8 cellular contexts compared by ENCODE assay signal in genomic region chr7:104982308-104982755, GRCh38. TPM values are rescaled to one million over a fixed set of nuclear protein-coding genes. Genes with fewer than 3 reads are reported as not detected.
A peak's percentile ranks its signal among the peaks of the same experiment; 100 is the strongest.
DNase-seq lines count a peak whose midpoint lies in the region; ATAC-seq and TF ChIP-seq lines count a peak whose summit lies in the region.

No MANE protein-coding gene starts in this region.

- H3K36me3 ChIP-seq in BE2C (peaks cover 3% of the 10 kb centered on the region; the same call in 1 of the 2 replicates), brain microvascular endothelial cell (replicated peaks) (no peaks in the 10 kb centered on the region)
- H3K36me3 ChIP-seq in naive thymus-derived CD4-positive, alpha-beta T cell (ENCODE audit: control insufficient read depth in 2 of 3, insufficient read depth in 3 of 3, low read length in 3 of 3), result peaks cover 0 to 3% (median 0%) of the 10 kb centered on the region in 3 experiments

- no peaks in the 10 kb centered on the region for H3K27me3 ChIP-seq in BE2C
- no peaks in the 10 kb centered on the region for H3K27me3 ChIP-seq in brain microvascular endothelial cell (replicated peaks)
- no peaks in the 10 kb centered on the region for H3K27me3 ChIP-seq in naive thymus-derived CD4-positive, alpha-beta T cell (ENCODE audit: control insufficient read depth in 2 of 2, insufficient read depth in 2 of 2, low read length in 2 of 2)

- no peaks in the 10 kb centered on the region for H3K27me3 Mint-ChIP-seq in naive thymus-derived CD4-positive, alpha-beta T cell

- H3K36me3 Mint-ChIP-seq in naive thymus-derived CD4-positive, alpha-beta T cell, result peaks cover 0 to 1% (median 0%) of the 10 kb centered on the region in 5 donors

- H3K9me3 ChIP-seq in BE2C, result no peaks in the 10 kb centered on the region
- H3K9me3 ChIP-seq in naive thymus-derived CD4-positive, alpha-beta T cell (ENCODE audit: control insufficient read depth in 2 of 3, low read length in 3 of 3), result no peaks in the 10 kb centered on the region

- POLR2A ChIA-PET in naive thymus-derived CD4-positive, alpha-beta T cell (lab: Charles Lee), result interaction anchor here (1.1 to 18.2 kb wide), 11 partner anchors 15 to 136 kb away, joined by 3 to 639 read pairs (median 6); partner anchors contain the start of gene KMT2E

- in situ Hi-C loops in brain microvascular endothelial cell (cut with HindIII; ENCODE audit: low pct_ligation_motif_present, low sequenced_read_pairs), result loop anchor here (25.0 kb wide), 1 partner anchor 105 kb away; no protein-coding TSS in a partner anchor

- H3K4me3 ChIP-seq in BE2C (ENCODE audit: low read depth, low read length) (peak overlapping the region; percentile 87), brain microvascular endothelial cell (ENCODE audit: low read depth, low read length) (no peak overlapping the region)
- no peak overlapping the region for H3K4me3 ChIP-seq in naive thymus-derived CD4-positive, alpha-beta T cell (ENCODE audit: low read length)

- CTCF ChIA-PET in naive thymus-derived CD4-positive, alpha-beta T cell (lab: Charles Lee), result interaction anchor here (0.6 to 6.7 kb wide), 19 partner anchors 10 to 581 kb away, joined by 3 to 76 read pairs (median 5); partner anchors contain the start of gene KMT2E

- peaks cover 27 to 62% (median 55%) of the 10 kb centered on the region in 7 donors for H3K4me1 Mint-ChIP-seq in naive thymus-derived CD4-positive, alpha-beta T cell

- intact Hi-C loops in naive thymus-derived CD4-positive, alpha-beta T cell (cut with micrococcal nuclease), result loop anchor here (5.0 kb wide), 5 partner anchors 100 to 550 kb away; partner anchors contain the start of genes RINT1 (in 1 of the 2) and SRPK2 (in 1 of the 2)

- ATAC-seq in naive thymus-derived CD4-positive, alpha-beta T cell, result no peak

- H3K9me3 Mint-ChIP-seq in naive thymus-derived CD4-positive, alpha-beta T cell, result no peaks in the 10 kb centered on the region

- peak overlapping the region; percentile 98 to 100 (median 100) for H3K27ac Mint-ChIP-seq in naive thymus-derived CD4-positive, alpha-beta T cell

- peaks cover 23% of the 10 kb centered on the region for H3K4me1 ChIP-seq in BE2C
- H3K4me1 ChIP-seq in naive thymus-derived CD4-positive, alpha-beta T cell (ENCODE audit: control insufficient read depth in 2 of 2, insufficient read depth in 2 of 2, low read length in 2 of 2), result peaks cover 16 to 21% of the 10 kb centered on the region in 2 donors

- TF ChIP-seq CTCF in BE2C (IDR thresholded peaks at IDR 0.05; ENCODE audit: low read depth, low read length) (no peak), brain microvascular endothelial cell (IDR thresholded peaks at IDR 0.05; ENCODE audit: low read depth, low read length, missing control alignments) (no peak)

- peak overlapping the region; percentile 93 to 100 (median 99) for H3K4me3 Mint-ChIP-seq in naive thymus-derived CD4-positive, alpha-beta T cell

- peak overlapping the region; percentile 97 for H3K27ac ChIP-seq in brain microvascular endothelial cell
- H3K27ac ChIP-seq in naive thymus-derived CD4-positive, alpha-beta T cell (ENCODE audit: low read depth, low read length), result peak overlapping the region; percentile 98

- DNase-seq in BE2C, result no peak
- peak; percentile 68 for DNase-seq in LHCN-M2 (ENCODE audit: low read depth)
- DNase-seq in brain microvascular endothelial cell, result no peak
- DNase-seq in naive thymus-derived CD4-positive, alpha-beta T cell, result no peak
- no peak for DNase-seq in C1 segment of cervical spinal cord (lab: John Stamatoyannopoulos, UW)
- no peak for DNase-seq in midbrain (lab: John Stamatoyannopoulos, UW)
- no peak for DNase-seq in iPS-NIHi11 (ENCODE audit: low spot score)
- DNase-seq in activated CD4-positive, alpha-beta T cell treated with anti-CD3 and anti-CD28 coated beads for 4 hours, result no peak

RNA-seq across cellular contexts. Expression of gene KMT2E, which starts 31.7 kb away (rescaled TPM):
- 41.2 TPM for polyA plus RNA-seq in BE2C (2012; ENCODE audit: insufficient read depth, insufficient read length, low read depth)
- 51.9 and 52.1 TPM in 2 replicates for total RNA-seq in LHCN-M2 (2014; rRNA removed)
- polyA plus RNA-seq in LHCN-M2 (2012), result 23.3 TPM
- total RNA-seq in naive thymus-derived CD4-positive, alpha-beta T cell, result 100 to 1,000 TPM; 129 to 221 (median 186) TPM
- 100 to 1,000 TPM; 195 to 221 TPM for polyA plus RNA-seq in naive thymus-derived CD4-positive, alpha-beta T cell
